12 cellular contexts compared by ENCODE assay signal in the genomic region with DNA sequence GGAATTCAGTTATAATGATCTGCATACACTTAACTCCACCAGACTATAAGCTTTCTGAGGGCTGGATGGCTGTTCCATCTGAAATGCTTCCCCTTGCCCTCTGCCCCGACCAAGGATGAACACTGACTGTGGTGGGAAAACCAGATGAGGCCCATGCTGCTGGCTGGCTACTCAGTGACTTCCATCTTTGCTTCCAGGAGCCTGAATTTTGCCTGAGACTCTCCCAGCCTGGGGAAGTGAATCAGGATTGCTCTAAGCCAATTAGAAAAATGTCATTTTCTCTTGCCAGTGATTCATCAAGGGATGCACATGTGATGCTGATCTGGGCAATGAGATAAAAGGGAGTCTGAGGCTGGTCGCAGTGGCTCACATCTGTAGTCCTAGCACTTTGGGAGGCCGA. TPM values are rescaled to one million over a fixed set of nuclear protein-coding genes. Genes with fewer than 3 reads are reported as not detected.
DNase-seq lines count a peak whose midpoint lies in the region; ATAC-seq and TF ChIP-seq lines count a peak whose summit lies in the region.
"Had no signal": no experiment of that assay in that cellular context is flagged by ENCODE, and none has a peak within 500 bp of the region (broad histone marks: within the 10 kb centered on the region; RNA-seq: fewer than 3 reads in every experiment).

No MANE protein-coding gene starts in this region.

- H3K4me3 Mint-ChIP-seq in activated B cell treated with CpG ODN at 0.5 μM for 24 hours: no peak overlapping the region
- no peak overlapping the region for H3K4me3 Mint-ChIP-seq in osteocyte (ENCODE audit: unreplicated experiment)

- no peak overlapping the region for H3K4me2 ChIP-seq in GM23248 (ENCODE audit: unreplicated experiment)

- H3K9me3 ChIP-seq in GM23248 (ENCODE audit: low read depth): no peaks in the 10 kb centered on the region
- H3K9me3 ChIP-seq in aorta (ENCODE audit: control insufficient read depth, low read length): no peaks in the 10 kb centered on the region
- H3K9me3 ChIP-seq: SJSA1, tibial artery had no signal

- H3K36me3 Mint-ChIP-seq in activated B cell treated with CpG ODN at 0.5 μM for 24 hours (ENCODE audit: low read depth): peaks cover 31% of the 10 kb centered on the region
- H3K36me3 Mint-ChIP-seq in osteocyte (ENCODE audit: unreplicated experiment): no peaks in the 10 kb centered on the region

- ATAC-seq in activated B cell treated with CpG ODN at 0.5 μM for 24 hours (ENCODE audit: low read depth): no peak
- ATAC-seq in HG02678 (IDR thresholded peaks at IDR 0.05; ENCODE audit: unreplicated experiment): no peak
- no peak for ATAC-seq in aorta (ENCODE audit: low FRiP score)

- H3K36me3 ChIP-seq in ACC112 (ENCODE audit: insufficient read depth, low read length): no peaks in the 10 kb centered on the region
- H3K36me3 ChIP-seq in GM23248 (ENCODE audit: low read depth): no peaks in the 10 kb centered on the region
- H3K36me3 ChIP-seq in aorta (ENCODE audit: control insufficient read depth in 1 of 2, insufficient read depth in 2 of 2, low read length in 1 of 2): no peaks in the 10 kb centered on the region

- DNase-seq in GM23248: peak; percentile 82
- DNase-seq in activated B cell treated with CpG ODN at 0.5 μM for 24 hours: no peak
- peak; percentile 75 to 85 for DNase-seq in foreskin fibroblast
- no peak for DNase-seq in osteocyte (ENCODE audit: extremely low spot score, unreplicated experiment)
- no peak for DNase-seq in activated CD8-positive, alpha-beta memory T cell treated with anti-CD3 and anti-CD28 coated beads, Interleukin-2, amount 50 U/mL, for 4 hours
- DNase-seq in aorta: no peak
- DNase-seq: CD8-positive, alpha-beta memory T cell; NCI-H510A treated with DMSO at 0.1 percent for 48 hours; tibial artery had no signal

- TF ChIP-seq CTCF in activated B cell treated with CpG ODN at 0.5 μM for 24 hours (IDR thresholded peaks at IDR 0.05) (no peak), foreskin fibroblast (IDR thresholded peaks at IDR 0.05; ENCODE audit: low read depth, low read length) (no peak), osteocyte (IDR thresholded peaks at IDR 0.05) (no peak)

- H3K4me3 ChIP-seq in ACC112 (ENCODE audit: low read depth, low read length): no peak overlapping the region
- no peak overlapping the region for H3K4me3 ChIP-seq in GM23248
- no peak overlapping the region for H3K4me3 ChIP-seq in foreskin fibroblast (ENCODE audit: low read depth in 1 of 2, low read length in 2 of 2)
- H3K4me3 ChIP-seq in aorta (ENCODE audit: low read length in 2 of 2): no peak overlapping the region
- H3K4me3 ChIP-seq: SJSA1, tibial artery had no signal

- peak overlapping the region; percentile 41 for H3K27ac Mint-ChIP-seq in activated B cell treated with CpG ODN at 0.5 μM for 24 hours
- no peak overlapping the region for H3K27ac Mint-ChIP-seq in osteocyte (ENCODE audit: unreplicated experiment)

- H3K9me2 ChIP-seq in GM23248 (ENCODE audit: insufficient read depth): no peaks in the 10 kb centered on the region

- H3K79me2 ChIP-seq in ACC112 (ENCODE audit: control insufficient read depth, insufficient read depth, low read length, unreplicated experiment): peaks cover 31% of the 10 kb centered on the region
- H3K79me2 ChIP-seq in GM23248 (ENCODE audit: insufficient read depth): peaks cover 34% of the 10 kb centered on the region

- intact Hi-C loops in activated B cell treated with CpG ODN at 0.5 μM for 24 hours (cut with micrococcal nuclease) (loop anchor here (2.0 kb wide), 1 partner anchor 71 kb away; no protein-coding TSS in a partner anchor), aorta (cut with DNase I) (no loop called here)

- peak overlapping the region; percentile 17; the same call in 1 of the 2 replicates for H3K27ac ChIP-seq in ACC112 (ENCODE audit: low read depth, low read length)
- H3K27ac ChIP-seq in GM23248: peak overlapping the region; percentile 21
- no peak overlapping the region for H3K27ac ChIP-seq in aorta (ENCODE audit: low read depth in 1 of 2, low read length in 2 of 2)
- H3K27ac ChIP-seq: SJSA1, tibial artery had no signal

- no peaks in the 10 kb centered on the region for H3K27me3 ChIP-seq in ACC112 (ENCODE audit: insufficient read depth, low read length)
- no peaks in the 10 kb centered on the region for H3K27me3 ChIP-seq in GM23248 (replicated peaks; ENCODE audit: insufficient read depth)
- no peaks in the 10 kb centered on the region for H3K27me3 ChIP-seq in aorta (ENCODE audit: control insufficient read depth in 1 of 2, insufficient read depth in 2 of 2, low read length in 1 of 2)
- H3K27me3 ChIP-seq: SJSA1, tibial artery had no signal

- H4K20me1 ChIP-seq in GM23248 (ENCODE audit: insufficient read depth): peaks cover 8% of the 10 kb centered on the region

- in situ Hi-C loops in GM23248 (cut with MboI): no loop called here

- H3K27me3 Mint-ChIP-seq in activated B cell treated with CpG ODN at 0.5 μM for 24 hours: no peaks in the 10 kb centered on the region
- no peaks in the 10 kb centered on the region for H3K27me3 Mint-ChIP-seq in osteocyte (ENCODE audit: unreplicated experiment)

- H3K4me1 Mint-ChIP-seq in activated B cell treated with CpG ODN at 0.5 μM for 24 hours (peaks cover 63% of the 10 kb centered on the region), osteocyte (ENCODE audit: unreplicated experiment) (peaks cover 38% of the 10 kb centered on the region)

- POLR2A ChIA-PET in activated B cell treated with CpG ODN at 0.5 μM for 24 hours (lab: Charles Lee): interaction anchor here (0.7 to 3.2 kb wide), 3 partner anchors 13 to 290 kb away, joined by 6 to 28 read pairs (median 9); no protein-coding TSS in a partner anchor

- H3F3A ChIP-seq in GM23248 (ENCODE audit: insufficient read depth): peaks cover 31% of the 10 kb centered on the region

- H3K4me1 ChIP-seq in ACC112 (ENCODE audit: control insufficient read depth, insufficient read depth, low read length, unreplicated experiment): peaks cover 31% of the 10 kb centered on the region
- peaks cover 24% of the 10 kb centered on the region for H3K4me1 ChIP-seq in GM23248 (ENCODE audit: insufficient read depth)
- H3K4me1 ChIP-seq in aorta (ENCODE audit: control insufficient read depth in 1 of 2, insufficient read depth in 2 of 2, low read length in 2 of 2): peaks cover 0 to 2% of the 10 kb centered on the region in 2 donors

- no peak overlapping the region for H3K9ac ChIP-seq in GM23248

- H2AFZ ChIP-seq in ACC112 (ENCODE audit: low read length, unreplicated experiment): peak overlapping the region; percentile 31
- H2AFZ ChIP-seq in GM23248: peak overlapping the region; percentile 52; the same call in 1 of the 2 replicates

- 36 to 45% methylated on average over 3 of the region's 3 CpGs for WGBS in GM23248 (ENCODE audit: low coverage in 1 of 2, low lambda C conversion rate in 2 of 2, missing lambda C conversion rate in 2 of 2), 2 experiments
- 80 to 81% methylated on average over 3 of the region's 3 CpGs for WGBS in aorta, 2 donors

- CTCF ChIA-PET in activated B cell treated with CpG ODN at 0.5 μM for 24 hours (lab: Charles Lee): interaction anchor here (1.1 kb wide), 1 partner anchor 49 kb away, joined by 3 read pairs; no protein-coding TSS in a partner anchor

- no peaks in the 10 kb centered on the region for H3K9me3 Mint-ChIP-seq in activated B cell treated with CpG ODN at 0.5 μM for 24 hours
- no peaks in the 10 kb centered on the region for H3K9me3 Mint-ChIP-seq in osteocyte (ENCODE audit: unreplicated experiment)
- H3K9me3 Mint-ChIP-seq: CD8-positive, alpha-beta memory T cell had no signal

RNA-seq across cellular contexts. Expression of a gene that starts 1.7 kb away (rescaled TPM):
- total RNA-seq in GM23248 (2014; rRNA removed; shearing (Covaris generic)): 53.0 and 63.8 TPM in 2 replicates
- polyA plus RNA-seq in GM23248 (2016; fragmentation: Nextera tagmentation; extraction: Ambion mirVana) (63.4 and 69.9 TPM in 2 replicates), aorta (1 to 10 TPM; 5.1 to 7.9 TPM)
- total RNA-seq in activated B cell treated with CpG ODN at 0.5 μM for 24 hours (18.2 and 22.7 TPM in 2 replicates), osteocyte (23.7 and 24.0 TPM in 2 replicates), aorta (10 to 100 TPM; 11.6 to 13.4 TPM)

RNA-seq across cellular contexts. Expression of a gene that starts 4.4 kb away (rescaled TPM):
- 21.9 and 30.4 TPM in 2 replicates for total RNA-seq in GM23248 (2014; rRNA removed; shearing (Covaris generic))
- polyA plus RNA-seq in GM23248 (2016; fragmentation: Nextera tagmentation; extraction: Ambion mirVana): 33.4 and 35.1 TPM in 2 replicates
- 219 and 245 TPM in 2 replicates for total RNA-seq in activated B cell treated with CpG ODN at 0.5 μM for 24 hours
- total RNA-seq in osteocyte: 25.3 and 29.7 TPM in 2 replicates
- 10 to 100 TPM; 40.1 to 41.0 TPM for total RNA-seq in aorta
- 1 to 10 TPM; 5.4 to 9.8 TPM for polyA plus RNA-seq in aorta

RNA-seq across cellular contexts. Expression of a gene that starts 52.0 kb away (rescaled TPM):
- total RNA-seq in GM23248 (2014; rRNA removed; shearing (Covaris generic)): 5.9 and 33.5 TPM in 2 replicates
- polyA plus RNA-seq in GM23248 (2016; fragmentation: Nextera tagmentation; extraction: Ambion mirVana) (7.8 and 10.4 TPM in 2 replicates), aorta (10 to 100 TPM in 1 of 2 donors, 1 to 10 TPM in 1; 1.4 to 77.2 TPM)
- total RNA-seq in activated B cell treated with CpG ODN at 0.5 μM for 24 hours (49.5 and 61.1 TPM in 2 replicates), osteocyte (56.1 and 65.3 TPM in 2 replicates), aorta (10 to 100 TPM; 21.6 to 27.2 TPM)

Comparison
In these comparisons a context has a peak if more than half of its experiments do, and no peak if none do; other contexts are left out.
1. H3K27ac ChIP-seq: peak in ACC112 (single experiment) and GM23248 (single experiment); none in aorta (0 of 2).
2. DNase-seq: peak in GM23248 (single experiment) and foreskin fibroblast (2 of 2); none in activated B cell treated with CpG ODN at 0.5 μM for 24 hours (single experiment), osteocyte (single experiment), activated CD8-positive, alpha-beta memory T cell treated with anti-CD3 and anti-CD28 coated beads, Interleukin-2, amount 50 U/mL, for 4 hours (single experiment) and aorta (0 of 2).